In the genomic region with DNA sequence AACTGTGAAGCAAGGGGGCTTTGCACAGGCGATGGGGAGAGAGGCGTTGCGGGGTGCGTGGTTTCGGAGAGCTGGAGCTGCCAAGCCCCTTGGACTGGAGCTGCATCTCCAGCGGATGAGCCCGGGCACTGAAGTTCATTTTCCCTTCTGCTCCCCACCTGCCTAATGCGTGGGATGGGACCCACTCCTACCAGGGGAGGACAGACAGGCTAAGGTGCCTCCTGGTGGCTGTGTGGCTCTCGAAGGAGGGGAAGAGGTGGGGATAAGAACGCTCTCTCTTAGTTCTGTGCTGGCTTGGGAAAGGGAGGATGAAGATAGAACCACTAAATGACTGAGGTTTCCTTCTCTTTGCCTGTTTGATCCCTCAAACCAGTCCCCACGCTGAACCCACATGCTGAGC, we compare ENCODE assay signal across 2 cellular contexts.
TF ChIP-seq lines count a peak whose summit lies in the region.

No MANE protein-coding gene starts in this region.

TF ChIP-seq in GM23338, 12 proteins besides CTCF, POLR2A, EP300 and RAD21 (continues in another document):
- TF ChIP-seq NANOG (IDR thresholded peaks at IDR 0.05; ENCODE audit: borderline replicate concordance): no peak
- no peak for TF ChIP-seq ETS1 (IDR thresholded peaks at IDR 0.05)
- no peak for TF ChIP-seq JUNB (IDR thresholded peaks at IDR 0.05; ENCODE audit: unreplicated experiment)
- TF ChIP-seq CREB1 (CRISPR knock-in tag; IDR thresholded peaks at IDR 0.05; ENCODE audit: low read depth): no peak
- TF ChIP-seq EZH2 (IDR thresholded peaks at IDR 0.05; ENCODE audit: low read depth, unreplicated experiment): no peak
- TF ChIP-seq STAT1 (IDR thresholded peaks at IDR 0.05; ENCODE audit: unreplicated experiment): no peak
- no peak for TF ChIP-seq ZNF331 (CRISPR knock-in tag; IDR thresholded peaks at IDR 0.05; ENCODE audit: low read depth)
- no peak for TF ChIP-seq ZNF114 (CRISPR knock-in tag; IDR thresholded peaks at IDR 0.05)
- no peak for TF ChIP-seq EZH2phosphoT487 (IDR thresholded peaks at IDR 0.05; ENCODE audit: unreplicated experiment)
- TF ChIP-seq ZNF462 (CRISPR knock-in tag; IDR thresholded peaks at IDR 0.05): no peak

TF ChIP-seq in IMR-90, 13 proteins besides CTCF, POLR2A, EP300 and RAD21:
- TF ChIP-seq CHD1 (IDR thresholded peaks at IDR 0.05; ENCODE audit: low read depth, low read length) (no peak), CEBPB (IDR thresholded peaks at IDR 0.05; ENCODE audit: low read depth, low read length) (no peak), BHLHE40 (IDR thresholded peaks at IDR 0.05; ENCODE audit: low read depth, low read length) (no peak), SMC3 (IDR thresholded peaks at IDR 0.05; ENCODE audit: low read depth, low read length) (no peak), MXI1 (IDR thresholded peaks at IDR 0.05; ENCODE audit: borderline replicate concordance, low read depth, low read length) (no peak)
